ENCODE assay signal across 28 cellular contexts in the genomic region with DNA sequence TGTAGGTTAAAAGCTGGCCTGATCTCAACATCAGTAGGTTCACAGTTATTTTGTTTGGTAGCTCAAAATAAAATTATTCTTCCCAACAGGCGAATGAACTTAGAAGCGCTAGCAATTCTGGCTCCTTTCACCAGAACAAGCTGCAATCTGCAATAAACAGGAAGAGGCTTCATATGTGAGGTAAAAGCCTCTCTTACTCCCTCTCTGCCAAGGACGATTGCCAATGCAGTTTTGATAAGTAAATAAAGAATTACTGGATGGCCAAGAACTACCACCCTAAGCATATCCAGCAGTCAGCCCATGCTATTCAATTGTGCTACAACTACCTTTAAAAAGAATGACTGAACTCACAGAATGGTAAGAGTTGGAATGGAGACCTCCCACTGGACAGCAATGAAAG.
DNase-seq lines count a peak whose midpoint lies in the region; ATAC-seq, FAIRE-seq and TF ChIP-seq lines count a peak whose summit lies in the region.
"Had no signal": no experiment of that assay in that cellular context is flagged by ENCODE, and none has a peak within 500 bp of the region (broad histone marks: within the 10 kb centered on the region; RNA-seq: fewer than 3 reads in every experiment).

No MANE protein-coding gene starts in this region.

- no peak for TF ChIP-seq RAD21 in A549 (conservative IDR thresholded peaks at IDR 0.05 in 1 of 2, IDR thresholded peaks at IDR 0.05 in 1 of 2)

- H2BK5ac ChIP-seq in trophoblast cell (ENCODE audit: low read depth, low read length, poor library complexity): no peak overlapping the region

- DNase-seq in A549 (ENCODE audit: low read depth in 1 of 2, low spot score in 1 of 2): no peak
- DNase-seq in G401 (ENCODE audit: low spot score): peak; percentile 17
- DNase-seq in NCI-H345 treated with DMSO at 0.1 percent for 48 hours (lab: John Stamatoyannopoulos, UW; ENCODE audit: unreplicated experiment): peak; percentile 44
- peak; percentile 21 for DNase-seq in fibroblast of gingiva (ENCODE audit: low read depth)
- no peak for DNase-seq in activated effector memory CD4-positive, alpha-beta T cell treated with anti-CD3 and anti-CD28 coated beads, Interleukin-2, amount 50 U/mL, for 16 hours
- DNase-seq in trophoblast cell: no peak
- DNase-seq in activated T-cell treated with anti-CD3 and anti-CD28 coated beads, Interleukin-2, amount 50 U/mL, for 24 hours: no peak
- DNase-seq: activated CD4-positive, CD25-positive, alpha-beta regulatory T cell; activated CD8-positive, alpha-beta memory T cell treated with anti-CD3 and anti-CD28 coated beads, Interleukin-2, amount 10 ng/mL, durations not matched to agents 7 days and 5 days; activated naive CD4-positive, alpha-beta T cell treated with anti-CD3 and anti-CD28 coated beads for 36 hours; brain microvascular endothelial cell; H7; lower lobe of right lung; NCI-H1436 treated with DMSO at 0.1 percent for 48 hours; Peyer's patch; retina; SIG-M5; small intestine; stimulated activated CD4-positive, alpha-beta T cell treated with anti-CD3 and anti-CD28 coated beads, Interleukin-1b, Interleukin-23, amount 100 ng/mL, for 48 hours; stimulated activated CD8-positive, alpha-beta memory T cell treated with anti-CD3 and anti-CD28 coated beads, Interleukin-4, amount 100 ng/mL, for 48 hours; stomach; SW 1271; T1000; thyroid gland had no signal

- no peak overlapping the region for H2AK5ac ChIP-seq in trophoblast cell (ENCODE audit: low read length)

- H3K4me2 ChIP-seq in A549 (peak overlapping the region; percentile 3; the same call in 2 of the 3 replicates), trophoblast cell (ENCODE audit: low read length) (no peak overlapping the region)

- no peaks in the 10 kb centered on the region for H3K9me3 ChIP-seq in A549
- peaks cover 3% of the 10 kb centered on the region for H3K9me3 ChIP-seq in trophoblast cell (ENCODE audit: insufficient read depth, low read depth, low read length)
- H3K9me3 ChIP-seq: adrenal gland, lower lobe of right lung, Peyer's patch, stomach, thyroid gland had no signal

- no peak overlapping the region for H4K8ac ChIP-seq in trophoblast cell (ENCODE audit: low read depth, low read length)

- no peak overlapping the region for H3K23ac ChIP-seq in trophoblast cell (ENCODE audit: low read length)

- TF ChIP-seq POLR2A in A549 (IDR thresholded peaks at IDR 0.05; ENCODE audit: low read length): no peak

- no peak overlapping the region for H3K4me3 Mint-ChIP-seq in activated T-cell treated with anti-CD3 and anti-CD28 coated beads, Interleukin-2, amount 50 U/mL, for 24 hours
- H3K4me3 Mint-ChIP-seq: activated CD8-positive, alpha-beta memory T cell treated with anti-CD3 and anti-CD28 coated beads, Interleukin-2, amount 10 ng/mL, durations not matched to agents 7 days and 5 days; activated naive CD4-positive, alpha-beta T cell treated with anti-CD3 and anti-CD28 coated beads for 36 hours; IgD-negative memory B cell; nephron had no signal

- peaks cover 12% of the 10 kb centered on the region for H3K4me1 Mint-ChIP-seq in activated T-cell treated with anti-CD3 and anti-CD28 coated beads, Interleukin-2, amount 50 U/mL, for 24 hours (ENCODE audit: low read depth)
- H3K4me1 Mint-ChIP-seq: nephron had no signal

- H3K9ac ChIP-seq in trophoblast cell (ENCODE audit: low read length): no peak overlapping the region

- no peak overlapping the region for H3K14ac ChIP-seq in trophoblast cell (ENCODE audit: low read length)

- H3K4ac ChIP-seq in trophoblast cell (ENCODE audit: low read depth, low read length): no peak overlapping the region

- no peak for TF ChIP-seq CTCF in A549 (IDR thresholded peaks at IDR 0.05)

- 57% methylated on average over 3 of the region's 3 CpGs for WGBS in A549 (ENCODE audit: missing lambda C conversion rate)
- WGBS in trophoblast cell (ENCODE audit: extremely low coverage, insufficient coverage, insufficient read length): no CpG with 5 or more reads among the region's 3 CpGs

- CTCF ChIA-PET in A549 (lab: Yijun Ruan, JAX): no interaction called here

- no peak overlapping the region for H4K91ac ChIP-seq in trophoblast cell (ENCODE audit: low read depth, low read length)

- H2BK120ac ChIP-seq in trophoblast cell (ENCODE audit: insufficient read depth, low read length, poor library complexity): no peak overlapping the region

- H3K36me3 ChIP-seq in trophoblast cell (ENCODE audit: control insufficient read depth in 1 of 2, insufficient read depth in 2 of 2, low read length in 2 of 2): no peaks in the 10 kb centered on the region
- H3K36me3 ChIP-seq: adrenal gland, brain microvascular endothelial cell, lower lobe of right lung, Peyer's patch, stomach, thyroid gland had no signal

- no peaks in the 10 kb centered on the region for H3K79me1 ChIP-seq in trophoblast cell (ENCODE audit: low read length)

- H3K27me3 Mint-ChIP-seq in activated T-cell treated with anti-CD3 and anti-CD28 coated beads, Interleukin-2, amount 50 U/mL, for 24 hours: peaks cover 18% of the 10 kb centered on the region

- POLR2A ChIA-PET in A549 (lab: Yijun Ruan, JAX): no interaction called here

- H3K4me1 ChIP-seq in A549 (peaks cover 60% of the 10 kb centered on the region), trophoblast cell (ENCODE audit: control insufficient read depth in 1 of 2, insufficient read depth in 2 of 2, low read length in 2 of 2) (no peaks in the 10 kb centered on the region)
- H3K4me1 ChIP-seq: lower lobe of right lung, Peyer's patch, stomach had no signal

- no peaks in the 10 kb centered on the region for H3K79me2 ChIP-seq in trophoblast cell (ENCODE audit: control insufficient read depth, insufficient read depth, low read length, poor library complexity)

- H3K4me3 ChIP-seq in A549 (no peak overlapping the region), trophoblast cell (ENCODE audit: low read depth, low read length) (no peak overlapping the region)
- H3K4me3 ChIP-seq: adrenal gland, lower lobe of right lung, Peyer's patch, stomach, thyroid gland had no signal

- H2BK12ac ChIP-seq in trophoblast cell (ENCODE audit: low read length): no peak overlapping the region

- no peak overlapping the region for H3K27ac Mint-ChIP-seq in activated T-cell treated with anti-CD3 and anti-CD28 coated beads, Interleukin-2, amount 50 U/mL, for 24 hours
- H3K27ac Mint-ChIP-seq: activated CD8-positive, alpha-beta memory T cell treated with anti-CD3 and anti-CD28 coated beads, Interleukin-2, amount 10 ng/mL, durations not matched to agents 7 days and 5 days; activated naive CD4-positive, alpha-beta T cell treated with anti-CD3 and anti-CD28 coated beads for 36 hours; IgD-negative memory B cell; nephron had no signal

- H3K9me3 Mint-ChIP-seq in activated T-cell treated with anti-CD3 and anti-CD28 coated beads, Interleukin-2, amount 50 U/mL, for 24 hours: peaks cover 2% of the 10 kb centered on the region
- H3K9me3 Mint-ChIP-seq: IgD-negative memory B cell had no signal

- no peak for FAIRE-seq in A549 (lab: Jason Lieb, UNC)
- FAIRE-seq: GM18507, small intestine had no signal

- H3K27me3 ChIP-seq in trophoblast cell (ENCODE audit: insufficient read depth, low read length): no peaks in the 10 kb centered on the region
- H3K27me3 ChIP-seq: adrenal gland, brain microvascular endothelial cell, Peyer's patch, stomach, thyroid gland had no signal

- H3K27ac ChIP-seq in A549: peak overlapping the region; percentile 15 to 43; a peak in 4 of 6 replicates
- no peak overlapping the region for H3K27ac ChIP-seq in trophoblast cell (ENCODE audit: low read depth, low read length)
- H3K27ac ChIP-seq: brain microvascular endothelial cell, lower lobe of right lung, Peyer's patch, stomach, thyroid gland had no signal

- no peak overlapping the region for H4K12ac ChIP-seq in trophoblast cell (ENCODE audit: low read depth, low read length)

- no peak overlapping the region for H2AFZ ChIP-seq in trophoblast cell (ENCODE audit: insufficient read depth, low read length, poor library complexity)

- in situ Hi-C loops in G401 (cut with HindIII; ENCODE audit: low sequenced_read_pairs): no loop called here

- no peak for ATAC-seq in A549
- ATAC-seq: activated CD8-positive, alpha-beta memory T cell treated with anti-CD3 and anti-CD28 coated beads, Interleukin-2, amount 10 ng/mL, durations not matched to agents 7 days and 5 days; lower lobe of right lung had no signal

- no peaks in the 10 kb centered on the region for H3K36me3 Mint-ChIP-seq in activated T-cell treated with anti-CD3 and anti-CD28 coated beads, Interleukin-2, amount 50 U/mL, for 24 hours (ENCODE audit: low read depth)
- H3K36me3 Mint-ChIP-seq: activated CD8-positive, alpha-beta memory T cell treated with anti-CD3 and anti-CD28 coated beads, Interleukin-2, amount 10 ng/mL, durations not matched to agents 7 days and 5 days; IgD-negative memory B cell had no signal

- TF ChIP-seq EP300 in A549 (IDR thresholded peaks at IDR 0.05): no peak

- no peak overlapping the region for H3K18ac ChIP-seq in trophoblast cell (ENCODE audit: low read length)

TF ChIP-seq in A549, 52 proteins besides CTCF, POLR2A, EP300 and RAD21:
- no peak for TF ChIP-seq EHF (CRISPR knock-in tag; IDR thresholded peaks at IDR 0.05)
- TF ChIP-seq ESRRA (IDR thresholded peaks at IDR 0.05; ENCODE audit: borderline replicate concordance, low read length): no peak
- TF ChIP-seq ZNF302 (CRISPR knock-in tag; IDR thresholded peaks at IDR 0.05): no peak
- TF ChIP-seq POLR2AphosphoS2 (conservative IDR thresholded peaks at IDR 0.05; ENCODE audit: low read length): no peak
- TF ChIP-seq PHF8 (IDR thresholded peaks at IDR 0.05; ENCODE audit: borderline replicate concordance, low read depth): no peak
- no peak for TF ChIP-seq ZSCAN20 (CRISPR knock-in tag; IDR thresholded peaks at IDR 0.05)
- no peak for TF ChIP-seq HOXB5 (CRISPR knock-in tag; IDR thresholded peaks at IDR 0.05)
- no peak for TF ChIP-seq TFCP2L1 (CRISPR knock-in tag; IDR thresholded peaks at IDR 0.05)
- TF ChIP-seq PBX3 (IDR thresholded peaks at IDR 0.05): no peak

Comparison
In these comparisons a context has a peak if more than half of its experiments do, and no peak if none do; other contexts are left out.
1. DNase-seq: peak in G401 (single experiment), NCI-H345 treated with DMSO at 0.1 percent for 48 hours (single experiment) and fibroblast of gingiva (single experiment); none in A549 (0 of 2), activated effector memory CD4-positive, alpha-beta T cell treated with anti-CD3 and anti-CD28 coated beads, Interleukin-2, amount 50 U/mL, for 16 hours (single experiment), trophoblast cell (0 of 2) and activated T-cell treated with anti-CD3 and anti-CD28 coated beads, Interleukin-2, amount 50 U/mL, for 24 hours (single experiment).